ENCODE assay signal across 1 cellular context in the genomic region with DNA sequence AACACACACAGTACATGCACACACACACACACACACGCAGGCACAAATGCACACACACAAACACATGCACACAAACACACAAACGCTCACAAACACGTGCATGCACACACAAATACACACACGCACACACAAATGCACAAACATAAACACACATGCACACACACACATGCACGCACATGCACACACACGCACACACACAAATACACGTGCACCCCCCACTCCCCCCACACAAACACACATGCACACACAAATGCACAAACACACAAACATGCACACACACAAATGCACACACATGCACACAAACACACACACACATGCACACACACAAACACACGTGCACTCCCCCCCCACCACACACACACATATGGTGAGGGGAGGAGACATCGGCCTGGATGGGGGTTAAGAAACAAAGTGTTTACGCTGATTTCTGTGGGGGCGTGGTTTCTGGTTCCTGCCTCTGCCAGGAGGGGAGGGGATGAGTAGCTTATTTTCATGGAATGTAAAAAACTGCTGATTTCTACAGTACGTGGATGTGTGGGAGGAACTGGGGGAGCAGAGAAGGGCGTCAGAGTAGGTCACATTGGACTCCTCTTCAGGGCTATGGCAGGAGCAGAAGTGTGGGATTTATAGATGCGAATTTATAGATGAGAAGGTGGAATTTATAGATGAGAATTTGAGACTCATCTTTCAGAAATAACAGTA.
TF ChIP-seq lines count a peak whose summit lies in the region.

No MANE protein-coding gene starts in this region.

TF ChIP-seq in SK-N-SH treated with all-trans-retinoic acid at 6 μM for 48 hours, 23 proteins besides CTCF, POLR2A, EP300 and RAD21:
- TF ChIP-seq, protein P1, sequence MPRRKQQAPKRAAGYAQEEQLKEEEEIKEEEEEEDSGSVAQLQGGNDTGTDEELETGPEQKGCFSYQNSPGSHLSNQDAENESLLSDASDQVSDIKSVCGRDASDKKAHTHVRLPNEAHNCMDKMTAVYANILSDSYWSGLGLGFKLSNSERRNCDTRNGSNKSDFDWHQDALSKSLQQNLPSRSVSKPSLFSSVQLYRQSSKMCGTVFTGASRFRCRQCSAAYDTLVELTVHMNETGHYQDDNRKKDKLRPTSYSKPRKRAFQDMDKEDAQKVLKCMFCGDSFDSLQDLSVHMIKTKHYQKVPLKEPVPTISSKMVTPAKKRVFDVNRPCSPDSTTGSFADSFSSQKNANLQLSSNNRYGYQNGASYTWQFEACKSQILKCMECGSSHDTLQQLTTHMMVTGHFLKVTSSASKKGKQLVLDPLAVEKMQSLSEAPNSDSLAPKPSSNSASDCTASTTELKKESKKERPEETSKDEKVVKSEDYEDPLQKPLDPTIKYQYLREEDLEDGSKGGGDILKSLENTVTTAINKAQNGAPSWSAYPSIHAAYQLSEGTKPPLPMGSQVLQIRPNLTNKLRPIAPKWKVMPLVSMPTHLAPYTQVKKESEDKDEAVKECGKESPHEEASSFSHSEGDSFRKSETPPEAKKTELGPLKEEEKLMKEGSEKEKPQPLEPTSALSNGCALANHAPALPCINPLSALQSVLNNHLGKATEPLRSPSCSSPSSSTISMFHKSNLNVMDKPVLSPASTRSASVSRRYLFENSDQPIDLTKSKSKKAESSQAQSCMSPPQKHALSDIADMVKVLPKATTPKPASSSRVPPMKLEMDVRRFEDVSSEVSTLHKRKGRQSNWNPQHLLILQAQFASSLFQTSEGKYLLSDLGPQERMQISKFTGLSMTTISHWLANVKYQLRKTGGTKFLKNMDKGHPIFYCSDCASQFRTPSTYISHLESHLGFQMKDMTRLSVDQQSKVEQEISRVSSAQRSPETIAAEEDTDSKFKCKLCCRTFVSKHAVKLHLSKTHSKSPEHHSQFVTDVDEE (CRISPR knock-in tag; IDR thresholded peaks at IDR 0.05), result no peak
- TF ChIP-seq, protein P2, sequence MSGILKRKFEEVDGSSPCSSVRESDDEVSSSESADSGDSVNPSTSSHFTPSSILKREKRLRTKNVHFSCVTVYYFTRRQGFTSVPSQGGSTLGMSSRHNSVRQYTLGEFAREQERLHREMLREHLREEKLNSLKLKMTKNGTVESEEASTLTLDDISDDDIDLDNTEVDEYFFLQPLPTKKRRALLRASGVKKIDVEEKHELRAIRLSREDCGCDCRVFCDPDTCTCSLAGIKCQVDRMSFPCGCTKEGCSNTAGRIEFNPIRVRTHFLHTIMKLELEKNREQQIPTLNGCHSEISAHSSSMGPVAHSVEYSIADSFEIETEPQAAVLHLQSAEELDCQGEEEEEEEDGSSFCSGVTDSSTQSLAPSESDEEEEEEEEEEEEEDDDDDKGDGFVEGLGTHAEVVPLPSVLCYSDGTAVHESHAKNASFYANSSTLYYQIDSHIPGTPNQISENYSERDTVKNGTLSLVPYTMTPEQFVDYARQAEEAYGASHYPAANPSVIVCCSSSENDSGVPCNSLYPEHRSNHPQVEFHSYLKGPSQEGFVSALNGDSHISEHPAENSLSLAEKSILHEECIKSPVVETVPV (CRISPR knock-in tag; IDR thresholded peaks at IDR 0.05), result no peak
- TF ChIP-seq ZC3H10 (CRISPR knock-in tag; IDR thresholded peaks at IDR 0.05) (no peak), ARNTL (CRISPR knock-in tag; IDR thresholded peaks at IDR 0.05; ENCODE audit: borderline replicate concordance, low read depth) (no peak), ZNF565 (CRISPR knock-in tag; conservative IDR thresholded peaks at IDR 0.05; ENCODE audit: low read depth) (no peak), ZFP3 (CRISPR knock-in tag; IDR thresholded peaks at IDR 0.05) (no peak), ZNF70 (CRISPR knock-in tag; IDR thresholded peaks at IDR 0.05) (no peak), GLIS3 (CRISPR knock-in tag; IDR thresholded peaks at IDR 0.05) (no peak), CSDC2 (CRISPR knock-in tag; IDR thresholded peaks at IDR 0.05) (no peak), SNAI2 (CRISPR knock-in tag; IDR thresholded peaks at IDR 0.05) (no peak), ESRRG (CRISPR knock-in tag; IDR thresholded peaks at IDR 0.05) (no peak), PPARA (CRISPR knock-in tag; IDR thresholded peaks at IDR 0.05; ENCODE audit: borderline replicate concordance) (no peak), RARB (CRISPR knock-in tag; IDR thresholded peaks at IDR 0.05) (no peak), TCF4 (CRISPR knock-in tag; IDR thresholded peaks at IDR 0.05; ENCODE audit: borderline replicate concordance) (no peak)
- TF ChIP-seq, protein P3, sequence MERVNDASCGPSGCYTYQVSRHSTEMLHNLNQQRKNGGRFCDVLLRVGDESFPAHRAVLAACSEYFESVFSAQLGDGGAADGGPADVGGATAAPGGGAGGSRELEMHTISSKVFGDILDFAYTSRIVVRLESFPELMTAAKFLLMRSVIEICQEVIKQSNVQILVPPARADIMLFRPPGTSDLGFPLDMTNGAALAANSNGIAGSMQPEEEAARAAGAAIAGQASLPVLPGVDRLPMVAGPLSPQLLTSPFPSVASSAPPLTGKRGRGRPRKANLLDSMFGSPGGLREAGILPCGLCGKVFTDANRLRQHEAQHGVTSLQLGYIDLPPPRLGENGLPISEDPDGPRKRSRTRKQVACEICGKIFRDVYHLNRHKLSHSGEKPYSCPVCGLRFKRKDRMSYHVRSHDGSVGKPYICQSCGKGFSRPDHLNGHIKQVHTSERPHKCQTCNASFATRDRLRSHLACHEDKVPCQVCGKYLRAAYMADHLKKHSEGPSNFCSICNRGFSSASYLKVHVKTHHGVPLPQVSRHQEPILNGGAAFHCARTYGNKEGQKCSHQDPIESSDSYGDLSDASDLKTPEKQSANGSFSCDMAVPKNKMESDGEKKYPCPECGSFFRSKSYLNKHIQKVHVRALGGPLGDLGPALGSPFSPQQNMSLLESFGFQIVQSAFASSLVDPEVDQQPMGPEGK (CRISPR knock-in tag; IDR thresholded peaks at IDR 0.05; ENCODE audit: borderline replicate concordance), result no peak
- TF ChIP-seq, protein P4, sequence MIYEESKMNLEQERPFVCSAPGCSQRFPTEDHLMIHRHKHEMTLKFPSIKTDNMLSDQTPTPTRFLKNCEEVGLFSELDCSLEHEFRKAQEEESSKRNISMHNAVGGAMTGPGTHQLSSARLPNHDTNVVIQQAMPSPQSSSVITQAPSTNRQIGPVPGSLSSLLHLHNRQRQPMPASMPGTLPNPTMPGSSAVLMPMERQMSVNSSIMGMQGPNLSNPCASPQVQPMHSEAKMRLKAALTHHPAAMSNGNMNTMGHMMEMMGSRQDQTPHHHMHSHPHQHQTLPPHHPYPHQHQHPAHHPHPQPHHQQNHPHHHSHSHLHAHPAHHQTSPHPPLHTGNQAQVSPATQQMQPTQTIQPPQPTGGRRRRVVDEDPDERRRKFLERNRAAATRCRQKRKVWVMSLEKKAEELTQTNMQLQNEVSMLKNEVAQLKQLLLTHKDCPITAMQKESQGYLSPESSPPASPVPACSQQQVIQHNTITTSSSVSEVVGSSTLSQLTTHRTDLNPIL (CRISPR knock-in tag; IDR thresholded peaks at IDR 0.05; ENCODE audit: low read depth), result no peak
